ENCODE assay signal across 24 cellular contexts in the genomic region with DNA sequence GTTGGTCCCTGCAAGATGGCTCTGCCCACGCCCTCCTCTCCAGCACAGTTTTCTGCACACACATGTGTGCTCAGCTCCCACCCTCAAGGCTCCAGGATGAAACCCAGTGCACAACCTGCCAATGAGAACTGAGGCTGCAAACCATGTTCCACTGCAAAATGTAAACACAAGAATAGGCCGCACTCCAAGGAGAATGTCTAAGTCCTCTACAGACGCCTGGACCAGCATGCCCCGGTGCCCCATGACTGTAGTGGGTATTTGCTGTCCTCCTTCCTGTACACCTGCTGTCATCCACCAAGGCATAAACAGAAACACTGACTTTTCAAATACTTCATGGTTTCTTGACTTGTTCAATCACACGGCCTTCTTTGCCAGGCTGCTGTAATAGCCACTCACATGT.
"Had no signal": no experiment of that assay in that cellular context is flagged by ENCODE, and none has a peak within 500 bp of the region (broad histone marks: within the 10 kb centered on the region; RNA-seq: fewer than 3 reads in every experiment).

No MANE protein-coding gene starts in this region.

- H3K36me3 Mint-ChIP-seq: immature natural killer cell; memory B cell; mesothelial cell of epicardium; naive B cell; natural killer cell treated with Interleukin-12 subunit alpha and Interleukin-12 subunit beta and Interleukin-15 and Interleukin-18, amount 100 ng/mL, for 72 hours; stimulated activated effector memory CD8-positive, alpha-beta T cell treated with anti-CD3 and anti-CD28 coated beads, Interleukin-12 subunit alpha, Interleukin-12 subunit beta, amount 100 ng/mL, for 72 hours had no signal

- H3K9me3 ChIP-seq: mucosa of descending colon, psoas muscle, sigmoid colon, stomach, thoracic aorta, tibial nerve, upper lobe of left lung had no signal

- H3K27ac Mint-ChIP-seq: memory B cell; mesothelial cell of epicardium; naive B cell; natural killer cell treated with Interleukin-12 subunit alpha and Interleukin-12 subunit beta and Interleukin-15 and Interleukin-18, amount 100 ng/mL, for 72 hours; stimulated activated effector memory CD8-positive, alpha-beta T cell treated with anti-CD3 and anti-CD28 coated beads, Interleukin-12 subunit alpha, Interleukin-12 subunit beta, amount 100 ng/mL, for 72 hours had no signal

- H3K27me3 Mint-ChIP-seq: memory B cell, naive B cell had no signal

- H3K27ac ChIP-seq: psoas muscle, sigmoid colon, stomach, thoracic aorta, tibial nerve, upper lobe of left lung had no signal

- H3K9me3 Mint-ChIP-seq: immature natural killer cell; memory B cell; mesothelial cell of epicardium; naive B cell; natural killer cell treated with Interleukin-12 subunit alpha and Interleukin-12 subunit beta and Interleukin-15 and Interleukin-18, amount 100 ng/mL, for 72 hours; stimulated activated effector memory CD8-positive, alpha-beta T cell treated with anti-CD3 and anti-CD28 coated beads, Interleukin-12 subunit alpha, Interleukin-12 subunit beta, amount 100 ng/mL, for 72 hours had no signal

- ATAC-seq: natural killer cell treated with Interleukin-12 subunit alpha and Interleukin-12 subunit beta and Interleukin-15 and Interleukin-18, amount 100 ng/mL, for 72 hours; psoas muscle; right cardiac atrium; stimulated activated effector memory CD8-positive, alpha-beta T cell treated with anti-CD3 and anti-CD28 coated beads, Interleukin-12 subunit alpha, Interleukin-12 subunit beta, amount 100 ng/mL, for 72 hours had no signal

- H3K4me3 Mint-ChIP-seq: memory B cell; mesothelial cell of epicardium; naive B cell; natural killer cell treated with Interleukin-12 subunit alpha and Interleukin-12 subunit beta and Interleukin-15 and Interleukin-18, amount 100 ng/mL, for 72 hours; stimulated activated effector memory CD8-positive, alpha-beta T cell treated with anti-CD3 and anti-CD28 coated beads, Interleukin-12 subunit alpha, Interleukin-12 subunit beta, amount 100 ng/mL, for 72 hours had no signal

- DNase-seq: cerebellar nuclear complex; cortex of kidney; effector CD8-positive, alpha-beta T cell; erythroblast; hypothalamus; immature natural killer cell; mucosa of descending colon; naive B cell; nucleus accumbens; psoas muscle; right cardiac atrium; sigmoid colon; stimulated activated CD4-positive, alpha-beta T cell treated with anti-CD3 and anti-CD28 coated beads, Interleukin-2, amount 100 ng/mL, for 24 hours; stimulated activated CD4-positive, alpha-beta T cell treated with anti-CD3 and anti-CD28 coated beads, Interleukin-4, amount 100 ng/mL, for 24 hours; stimulated activated naive CD4-positive, alpha-beta T cell treated with Interleukin-2 at 50 U/mL for 16 hours; stomach had no signal

- H3K36me3 ChIP-seq: sigmoid colon, stomach, thoracic aorta, tibial nerve, upper lobe of left lung had no signal

- H3K27me3 ChIP-seq: sigmoid colon, stomach, tibial nerve, upper lobe of left lung had no signal

- H3K4me1 Mint-ChIP-seq: memory B cell; naive B cell; stimulated activated effector memory CD8-positive, alpha-beta T cell treated with anti-CD3 and anti-CD28 coated beads, Interleukin-12 subunit alpha, Interleukin-12 subunit beta, amount 100 ng/mL, for 72 hours had no signal

- H3K4me3 ChIP-seq: lung, mucosa of descending colon, psoas muscle, sigmoid colon, stomach, thoracic aorta, tibial nerve, upper lobe of left lung had no signal
